In genomic region chr6:99745651-99746050, GRCh38 we compare ENCODE assay signal across 12 cellular contexts.
DNase-seq lines count a peak whose midpoint lies in the region; ATAC-seq and TF ChIP-seq lines count a peak whose summit lies in the region.
"Had no signal": no experiment of that assay in that cellular context is flagged by ENCODE, and none has a peak within 500 bp of the region (broad histone marks: within the 10 kb centered on the region; RNA-seq: fewer than 3 reads in every experiment).

No MANE protein-coding gene starts in this region.

- ATAC-seq in GM18870 (IDR thresholded peaks at IDR 0.05; ENCODE audit: unreplicated experiment): no peak

- TF ChIP-seq CTCF in fibroblast of pulmonary artery (IDR thresholded peaks at IDR 0.05; ENCODE audit: low read length, missing control alignments): no peak
- no peak for TF ChIP-seq CTCF in retinal pigment epithelial cell (conservative IDR thresholded peaks at IDR 0.05; ENCODE audit: low read depth, low read length)

- H3K4me3 ChIP-seq in fibroblast of pulmonary artery (replicated peaks; ENCODE audit: low read depth, low read length) (no peak overlapping the region), retinal pigment epithelial cell (ENCODE audit: low read length) (no peak overlapping the region)
- H3K4me3 ChIP-seq: BLaER1, prostate gland, spleen had no signal

- DNase-seq in ELR (ENCODE audit: low read depth): peak; percentile 56
- DNase-seq in LoVo (ENCODE audit: low spot score): peak; percentile 46
- peak; percentile 7 for DNase-seq in fibroblast of pulmonary artery (ENCODE audit: low read depth)
- peak; percentile 7 for DNase-seq in retinal pigment epithelial cell (ENCODE audit: low read depth)
- DNase-seq in islet precursor cell: no peak
- DNase-seq in DMS153 treated with DMSO at 0.1 percent for 48 hours (lab: John Stamatoyannopoulos, UW; ENCODE audit: unreplicated experiment): no peak
- DNase-seq: activated B cell treated with CpG ODN at 0.5 μM for 24 hours, NCI-H187 treated with DMSO at 0.1 percent for 48 hours, spleen had no signal

Comparison
In these comparisons a context has a peak if more than half of its experiments do, and no peak if none do; other contexts are left out.
1. DNase-seq: peak in ELR (single experiment), LoVo (single experiment), fibroblast of pulmonary artery (single experiment) and retinal pigment epithelial cell (single experiment); none in islet precursor cell (single experiment) and DMS153 treated with DMSO at 0.1 percent for 48 hours (single experiment).